ENCODE assay signal across 1 cellular context in genomic region chr9:131605770-131606590, GRCh38.
TF ChIP-seq lines count a peak whose summit lies in the region.

No MANE protein-coding gene starts in this region.

TF ChIP-seq in HepG2, 621 proteins besides CTCF, POLR2A, EP300 and RAD21 (continued from another document and continues in another):
- TF ChIP-seq ZNF710 (CRISPR knock-in tag; IDR thresholded peaks at IDR 0.05; ENCODE audit: borderline replicate concordance), result peak; percentile 95
- 0 out of 2 replicates have a peak, but pooled peaks have one; percentile 45 for TF ChIP-seq KMT2A (CRISPR knock-in tag; IDR thresholded peaks at IDR 0.05)
- TF ChIP-seq SALL2 (CRISPR knock-in tag; IDR thresholded peaks at IDR 0.05), result peak; percentile 41; the same call in 1 of the 2 replicates
- no peak; the same call in 1 of the 2 replicates for TF ChIP-seq ZNF746 (CRISPR knock-in tag; IDR thresholded peaks at IDR 0.05)
- 0 out of 2 replicates have a peak, but pooled peaks have one; percentile 84 for TF ChIP-seq ARHGAP35 (CRISPR knock-in tag; IDR thresholded peaks at IDR 0.05; ENCODE audit: borderline replicate concordance)
- TF ChIP-seq ZSCAN30 (CRISPR knock-in tag; IDR thresholded peaks at IDR 0.05), result 0 out of 2 replicates have a peak, but pooled peaks have one; percentile 83
- no peak; the same call in 1 of the 2 replicates for TF ChIP-seq ZNF513 (CRISPR knock-in tag; conservative IDR thresholded peaks at IDR 0.05)
- TF ChIP-seq, protein P1, sequence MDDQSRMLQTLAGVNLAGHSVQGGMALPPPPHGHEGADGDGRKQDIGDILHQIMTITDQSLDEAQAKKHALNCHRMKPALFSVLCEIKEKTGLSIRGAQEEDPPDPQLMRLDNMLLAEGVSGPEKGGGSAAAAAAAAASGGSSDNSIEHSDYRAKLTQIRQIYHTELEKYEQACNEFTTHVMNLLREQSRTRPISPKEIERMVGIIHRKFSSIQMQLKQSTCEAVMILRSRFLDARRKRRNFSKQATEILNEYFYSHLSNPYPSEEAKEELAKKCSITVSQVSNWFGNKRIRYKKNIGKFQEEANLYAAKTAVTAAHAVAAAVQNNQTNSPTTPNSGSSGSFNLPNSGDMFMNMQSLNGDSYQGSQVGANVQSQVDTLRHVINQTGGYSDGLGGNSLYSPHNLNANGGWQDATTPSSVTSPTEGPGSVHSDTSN (CRISPR knock-in tag; IDR thresholded peaks at IDR 0.05; ENCODE audit: borderline replicate concordance), result no peak
- TF ChIP-seq, protein P2, sequence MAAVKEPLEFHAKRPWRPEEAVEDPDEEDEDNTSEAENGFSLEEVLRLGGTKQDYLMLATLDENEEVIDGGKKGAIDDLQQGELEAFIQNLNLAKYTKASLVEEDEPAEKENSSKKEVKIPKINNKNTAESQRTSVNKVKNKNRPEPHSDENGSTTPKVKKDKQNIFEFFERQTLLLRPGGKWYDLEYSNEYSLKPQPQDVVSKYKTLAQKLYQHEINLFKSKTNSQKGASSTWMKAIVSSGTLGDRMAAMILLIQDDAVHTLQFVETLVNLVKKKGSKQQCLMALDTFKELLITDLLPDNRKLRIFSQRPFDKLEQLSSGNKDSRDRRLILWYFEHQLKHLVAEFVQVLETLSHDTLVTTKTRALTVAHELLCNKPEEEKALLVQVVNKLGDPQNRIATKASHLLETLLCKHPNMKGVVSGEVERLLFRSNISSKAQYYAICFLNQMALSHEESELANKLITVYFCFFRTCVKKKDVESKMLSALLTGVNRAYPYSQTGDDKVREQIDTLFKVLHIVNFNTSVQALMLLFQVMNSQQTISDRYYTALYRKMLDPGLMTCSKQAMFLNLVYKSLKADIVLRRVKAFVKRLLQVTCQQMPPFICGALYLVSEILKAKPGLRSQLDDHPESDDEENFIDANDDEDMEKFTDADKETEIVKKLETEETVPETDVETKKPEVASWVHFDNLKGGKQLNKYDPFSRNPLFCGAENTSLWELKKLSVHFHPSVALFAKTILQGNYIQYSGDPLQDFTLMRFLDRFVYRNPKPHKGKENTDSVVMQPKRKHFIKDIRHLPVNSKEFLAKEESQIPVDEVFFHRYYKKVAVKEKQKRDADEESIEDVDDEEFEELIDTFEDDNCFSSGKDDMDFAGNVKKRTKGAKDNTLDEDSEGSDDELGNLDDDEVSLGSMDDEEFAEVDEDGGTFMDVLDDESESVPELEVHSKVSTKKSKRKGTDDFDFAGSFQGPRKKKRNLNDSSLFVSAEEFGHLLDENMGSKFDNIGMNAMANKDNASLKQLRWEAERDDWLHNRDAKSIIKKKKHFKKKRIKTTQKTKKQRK (IDR thresholded peaks at IDR 0.05; ENCODE audit: low read length), result no peak
- TF ChIP-seq, protein P3, sequence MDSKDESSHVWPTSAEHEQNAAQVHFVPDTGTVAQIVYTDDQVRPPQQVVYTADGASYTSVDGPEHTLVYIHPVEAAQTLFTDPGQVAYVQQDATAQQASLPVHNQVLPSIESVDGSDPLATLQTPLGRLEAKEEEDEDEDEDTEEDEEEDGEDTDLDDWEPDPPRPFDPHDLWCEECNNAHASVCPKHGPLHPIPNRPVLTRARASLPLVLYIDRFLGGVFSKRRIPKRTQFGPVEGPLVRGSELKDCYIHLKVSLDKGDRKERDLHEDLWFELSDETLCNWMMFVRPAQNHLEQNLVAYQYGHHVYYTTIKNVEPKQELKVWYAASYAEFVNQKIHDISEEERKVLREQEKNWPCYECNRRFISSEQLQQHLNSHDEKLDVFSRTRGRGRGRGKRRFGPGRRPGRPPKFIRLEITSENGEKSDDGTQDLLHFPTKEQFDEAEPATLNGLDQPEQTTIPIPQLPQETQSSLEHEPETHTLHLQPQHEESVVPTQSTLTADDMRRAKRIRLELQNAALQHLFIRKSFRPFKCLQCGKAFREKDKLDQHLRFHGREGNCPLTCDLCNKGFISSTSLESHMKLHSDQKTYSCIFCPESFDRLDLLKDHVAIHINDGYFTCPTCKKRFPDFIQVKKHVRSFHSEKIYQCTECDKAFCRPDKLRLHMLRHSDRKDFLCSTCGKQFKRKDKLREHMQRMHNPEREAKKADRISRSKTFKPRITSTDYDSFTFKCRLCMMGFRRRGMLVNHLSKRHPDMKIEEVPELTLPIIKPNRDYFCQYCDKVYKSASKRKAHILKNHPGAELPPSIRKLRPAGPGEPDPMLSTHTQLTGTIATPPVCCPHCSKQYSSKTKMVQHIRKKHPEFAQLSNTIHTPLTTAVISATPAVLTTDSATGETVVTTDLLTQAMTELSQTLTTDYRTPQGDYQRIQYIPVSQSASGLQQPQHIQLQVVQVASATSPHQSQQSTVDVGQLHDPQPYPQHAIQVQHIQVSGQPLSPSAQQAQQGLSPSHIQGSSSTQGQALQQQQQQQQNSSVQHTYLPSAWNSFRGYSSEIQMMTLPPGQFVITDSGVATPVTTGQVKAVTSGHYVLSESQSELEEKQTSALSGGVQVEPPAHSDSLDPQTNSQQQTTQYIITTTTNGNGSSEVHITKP (CRISPR knock-in tag; IDR thresholded peaks at IDR 0.05; ENCODE audit: low read depth), result peak; percentile 52; the same call in 1 of the 2 replicates
- no peak for TF ChIP-seq ZNF235 (CRISPR knock-in tag; IDR thresholded peaks at IDR 0.05; ENCODE audit: borderline replicate concordance)
- peak; percentile 60 for TF ChIP-seq ETV5 (CRISPR knock-in tag; IDR thresholded peaks at IDR 0.05; ENCODE audit: borderline replicate concordance)
- TF ChIP-seq ZNF10 (CRISPR knock-in tag; IDR thresholded peaks at IDR 0.05; ENCODE audit: borderline replicate concordance, low read depth), result no peak
- TF ChIP-seq, protein P4, sequence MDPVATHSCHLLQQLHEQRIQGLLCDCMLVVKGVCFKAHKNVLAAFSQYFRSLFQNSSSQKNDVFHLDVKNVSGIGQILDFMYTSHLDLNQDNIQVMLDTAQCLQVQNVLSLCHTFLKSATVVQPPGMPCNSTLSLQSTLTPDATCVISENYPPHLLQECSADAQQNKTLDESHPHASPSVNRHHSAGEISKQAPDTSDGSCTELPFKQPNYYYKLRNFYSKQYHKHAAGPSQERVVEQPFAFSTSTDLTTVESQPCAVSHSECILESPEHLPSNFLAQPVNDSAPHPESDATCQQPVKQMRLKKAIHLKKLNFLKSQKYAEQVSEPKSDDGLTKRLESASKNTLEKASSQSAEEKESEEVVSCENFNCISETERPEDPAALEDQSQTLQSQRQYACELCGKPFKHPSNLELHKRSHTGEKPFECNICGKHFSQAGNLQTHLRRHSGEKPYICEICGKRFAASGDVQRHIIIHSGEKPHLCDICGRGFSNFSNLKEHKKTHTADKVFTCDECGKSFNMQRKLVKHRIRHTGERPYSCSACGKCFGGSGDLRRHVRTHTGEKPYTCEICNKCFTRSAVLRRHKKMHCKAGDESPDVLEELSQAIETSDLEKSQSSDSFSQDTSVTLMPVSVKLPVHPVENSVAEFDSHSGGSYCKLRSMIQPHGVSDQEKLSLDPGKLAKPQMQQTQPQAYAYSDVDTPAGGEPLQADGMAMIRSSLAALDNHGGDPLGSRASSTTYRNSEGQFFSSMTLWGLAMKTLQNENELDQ (CRISPR knock-in tag; IDR thresholded peaks at IDR 0.05; ENCODE audit: borderline replicate concordance), result no peak
- TF ChIP-seq CHD2 (IDR thresholded peaks at IDR 0.05; ENCODE audit: low read depth, low read length), result no peak
- TF ChIP-seq, protein P5, sequence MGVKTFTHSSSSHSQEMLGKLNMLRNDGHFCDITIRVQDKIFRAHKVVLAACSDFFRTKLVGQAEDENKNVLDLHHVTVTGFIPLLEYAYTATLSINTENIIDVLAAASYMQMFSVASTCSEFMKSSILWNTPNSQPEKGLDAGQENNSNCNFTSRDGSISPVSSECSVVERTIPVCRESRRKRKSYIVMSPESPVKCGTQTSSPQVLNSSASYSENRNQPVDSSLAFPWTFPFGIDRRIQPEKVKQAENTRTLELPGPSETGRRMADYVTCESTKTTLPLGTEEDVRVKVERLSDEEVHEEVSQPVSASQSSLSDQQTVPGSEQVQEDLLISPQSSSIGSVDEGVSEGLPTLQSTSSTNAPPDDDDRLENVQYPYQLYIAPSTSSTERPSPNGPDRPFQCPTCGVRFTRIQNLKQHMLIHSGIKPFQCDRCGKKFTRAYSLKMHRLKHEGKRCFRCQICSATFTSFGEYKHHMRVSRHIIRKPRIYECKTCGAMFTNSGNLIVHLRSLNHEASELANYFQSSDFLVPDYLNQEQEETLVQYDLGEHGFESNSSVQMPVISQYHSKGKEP (CRISPR knock-in tag; IDR thresholded peaks at IDR 0.05), result no peak
- TF ChIP-seq PRPF4 (IDR thresholded peaks at IDR 0.05; ENCODE audit: low read depth, low read length, poor library complexity, severe bottlenecking), result no peak
- TF ChIP-seq, protein P6, sequence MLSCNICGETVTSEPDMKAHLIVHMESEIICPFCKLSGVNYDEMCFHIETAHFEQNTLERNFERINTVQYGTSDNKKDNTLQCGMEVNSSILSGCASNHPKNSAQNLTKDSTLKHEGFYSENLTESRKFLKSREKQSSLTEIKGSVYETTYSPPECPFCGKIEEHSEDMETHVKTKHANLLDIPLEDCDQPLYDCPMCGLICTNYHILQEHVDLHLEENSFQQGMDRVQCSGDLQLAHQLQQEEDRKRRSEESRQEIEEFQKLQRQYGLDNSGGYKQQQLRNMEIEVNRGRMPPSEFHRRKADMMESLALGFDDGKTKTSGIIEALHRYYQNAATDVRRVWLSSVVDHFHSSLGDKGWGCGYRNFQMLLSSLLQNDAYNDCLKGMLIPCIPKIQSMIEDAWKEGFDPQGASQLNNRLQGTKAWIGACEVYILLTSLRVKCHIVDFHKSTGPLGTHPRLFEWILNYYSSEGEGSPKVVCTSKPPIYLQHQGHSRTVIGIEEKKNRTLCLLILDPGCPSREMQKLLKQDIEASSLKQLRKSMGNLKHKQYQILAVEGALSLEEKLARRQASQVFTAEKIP (CRISPR knock-in tag; IDR thresholded peaks at IDR 0.05; ENCODE audit: borderline replicate concordance), result no peak
- no peak for TF ChIP-seq ZNF136 (CRISPR knock-in tag; IDR thresholded peaks at IDR 0.05; ENCODE audit: low read depth)
- TF ChIP-seq, protein P7, sequence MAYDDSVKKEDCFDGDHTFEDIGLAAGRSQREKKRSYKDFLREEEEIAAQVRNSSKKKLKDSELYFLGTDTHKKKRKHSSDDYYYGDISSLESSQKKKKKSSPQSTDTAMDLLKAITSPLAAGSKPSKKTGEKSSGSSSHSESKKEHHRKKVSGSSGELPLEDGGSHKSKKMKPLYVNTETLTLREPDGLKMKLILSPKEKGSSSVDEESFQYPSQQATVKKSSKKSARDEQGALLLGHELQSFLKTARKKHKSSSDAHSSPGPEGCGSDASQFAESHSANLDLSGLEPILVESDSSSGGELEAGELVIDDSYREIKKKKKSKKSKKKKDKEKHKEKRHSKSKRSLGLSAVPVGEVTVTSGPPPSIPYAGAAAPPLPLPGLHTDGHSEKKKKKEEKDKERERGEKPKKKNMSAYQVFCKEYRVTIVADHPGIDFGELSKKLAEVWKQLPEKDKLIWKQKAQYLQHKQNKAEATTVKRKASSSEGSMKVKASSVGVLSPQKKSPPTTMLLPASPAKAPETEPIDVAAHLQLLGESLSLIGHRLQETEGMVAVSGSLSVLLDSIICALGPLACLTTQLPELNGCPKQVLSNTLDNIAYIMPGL (CRISPR knock-in tag; IDR thresholded peaks at IDR 0.05; ENCODE audit: borderline replicate concordance in 1 of 2, low read depth in 1 of 2), result peak in 1 of 2 experiments; percentile 79; a peak in 2 of 4 replicates
- TF ChIP-seq AGO2 (optimal IDR thresholded peaks at IDR 0.05; ENCODE audit: low read depth, low read length), result no peak
- TF ChIP-seq BCL3 (CRISPR knock-in tag; IDR thresholded peaks at IDR 0.05), result no peak
- TF ChIP-seq TARDBP (CRISPR knock-in tag; IDR thresholded peaks at IDR 0.05), result peak; percentile 69
- TF ChIP-seq NFIC (IDR thresholded peaks at IDR 0.05; ENCODE audit: low read length), result peak; percentile 65
- no peak for TF ChIP-seq MTF2 (CRISPR knock-in tag; IDR thresholded peaks at IDR 0.05; ENCODE audit: borderline replicate concordance)
- TF ChIP-seq STAT5B (CRISPR knock-in tag; IDR thresholded peaks at IDR 0.05), result no peak
- TF ChIP-seq, protein P8, sequence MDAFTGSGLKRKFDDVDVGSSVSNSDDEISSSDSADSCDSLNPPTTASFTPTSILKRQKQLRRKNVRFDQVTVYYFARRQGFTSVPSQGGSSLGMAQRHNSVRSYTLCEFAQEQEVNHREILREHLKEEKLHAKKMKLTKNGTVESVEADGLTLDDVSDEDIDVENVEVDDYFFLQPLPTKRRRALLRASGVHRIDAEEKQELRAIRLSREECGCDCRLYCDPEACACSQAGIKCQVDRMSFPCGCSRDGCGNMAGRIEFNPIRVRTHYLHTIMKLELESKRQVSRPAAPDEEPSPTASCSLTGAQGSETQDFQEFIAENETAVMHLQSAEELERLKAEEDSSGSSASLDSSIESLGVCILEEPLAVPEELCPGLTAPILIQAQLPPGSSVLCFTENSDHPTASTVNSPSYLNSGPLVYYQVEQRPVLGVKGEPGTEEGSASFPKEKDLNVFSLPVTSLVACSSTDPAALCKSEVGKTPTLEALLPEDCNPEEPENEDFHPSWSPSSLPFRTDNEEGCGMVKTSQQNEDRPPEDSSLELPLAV (CRISPR knock-in tag; conservative IDR thresholded peaks at IDR 0.05; ENCODE audit: low read depth), result no peak
- no peak for TF ChIP-seq TSC22D2 (CRISPR knock-in tag; IDR thresholded peaks at IDR 0.05; ENCODE audit: borderline replicate concordance)
- TF ChIP-seq KLF12 (CRISPR knock-in tag; IDR thresholded peaks at IDR 0.05; ENCODE audit: borderline replicate concordance), result no peak; the same call in 1 of the 2 replicates
- TF ChIP-seq PRMT3 (CRISPR knock-in tag; IDR thresholded peaks at IDR 0.05; ENCODE audit: borderline replicate concordance, low read depth), result no peak
